ENCODE assay signal across 8 cellular contexts in the genomic region with DNA sequence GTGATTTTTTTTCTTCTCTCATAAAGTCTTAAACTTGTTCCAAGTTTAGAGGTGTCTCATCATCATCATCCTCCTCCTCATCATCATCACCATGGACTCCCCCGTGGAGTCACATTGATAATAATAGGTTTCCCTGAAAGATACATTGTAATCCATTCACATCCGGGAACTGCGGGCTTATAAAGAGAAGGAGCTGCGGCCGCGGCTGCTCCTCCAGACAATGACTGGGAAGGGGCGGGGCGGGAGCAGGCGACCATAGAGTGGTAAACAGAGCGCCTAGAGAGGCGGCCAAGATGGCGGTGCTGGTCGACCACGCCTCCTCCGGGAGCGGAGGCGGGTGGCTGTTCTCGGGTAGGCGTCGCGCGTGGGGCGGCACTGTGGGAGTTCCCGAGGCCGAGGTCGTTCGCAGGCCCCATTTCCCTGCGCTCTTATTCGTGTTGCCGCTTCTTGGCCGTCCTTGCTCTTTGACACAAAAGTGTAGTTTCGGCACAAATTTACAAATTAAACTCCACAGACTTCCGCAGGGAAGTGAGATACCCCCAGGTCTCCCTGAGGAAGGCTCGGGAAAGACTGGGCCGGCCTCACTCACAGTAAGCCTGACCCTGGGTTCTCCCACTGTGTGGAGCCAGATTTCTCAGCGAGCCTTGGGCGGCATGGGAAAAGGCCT. TPM values are rescaled to one million over a fixed set of nuclear protein-coding genes. Genes with fewer than 3 reads are reported as not detected.
DNase-seq lines count a peak whose midpoint lies in the region; ATAC-seq and TF ChIP-seq lines count a peak whose summit lies in the region.

No MANE protein-coding gene starts in this region.

- H3K9me3 ChIP-seq in HUES64 (ENCODE audit: insufficient read depth, low read depth, low read length) (no peaks in the 10 kb centered on the region), OCI-LY1 (ENCODE audit: low read length) (no peaks in the 10 kb centered on the region), esophagus muscularis mucosa (no peaks in the 10 kb centered on the region), mucosa of stomach (ENCODE audit: control insufficient read depth, low read length) (no peaks in the 10 kb centered on the region)

- no peaks in the 10 kb centered on the region for H3K9me3 Mint-ChIP-seq in activated T-cell treated with anti-CD3 and anti-CD28 coated beads, Interleukin-2, amount 50 U/mL, for 4 hours

- no peaks in the 10 kb centered on the region for H4K20me1 ChIP-seq in OCI-LY1 (ENCODE audit: insufficient read depth, low read length)

- no peak for TF ChIP-seq EP300 in esophagus muscularis mucosa (IDR thresholded peaks at IDR 0.05)

- no peaks in the 10 kb centered on the region for H3K36me3 Mint-ChIP-seq in activated T-cell treated with anti-CD3 and anti-CD28 coated beads, Interleukin-2, amount 50 U/mL, for 4 hours (ENCODE audit: insufficient read depth)

- H3K27me3 ChIP-seq in HUES64 (ENCODE audit: insufficient read depth, low read length) (no peaks in the 10 kb centered on the region), OCI-LY1 (ENCODE audit: insufficient read depth, low read length) (no peaks in the 10 kb centered on the region), esophagus muscularis mucosa (no peaks in the 10 kb centered on the region), mucosa of stomach (ENCODE audit: control insufficient read depth, insufficient read depth, low read length) (peaks cover 15% of the 10 kb centered on the region)

- H3K9ac ChIP-seq in HUES64 (ENCODE audit: low read depth, low read length) (peak overlapping the region; percentile 87), OCI-LY1 (ENCODE audit: low read length) (peak overlapping the region; percentile 78), mucosa of stomach (ENCODE audit: low read length) (peak overlapping the region; percentile 47)

- H3K4me2 ChIP-seq in OCI-LY1 (ENCODE audit: low read length) = peak overlapping the region; percentile 81

- ATAC-seq in GM21390 (IDR thresholded peaks at IDR 0.05; ENCODE audit: unreplicated experiment) = peak; percentile 90
- peak; percentile 72 to 77 for ATAC-seq in activated T-cell treated with anti-CD3 and anti-CD28 coated beads, Interleukin-2, amount 50 U/mL, for 4 hours

- DNase-seq in CMK (ENCODE audit: low read depth) (peak; percentile 81), esophagus muscularis mucosa (ENCODE audit: extremely low spot score) (peak; percentile 99)
- peak; percentile 64 for DNase-seq in activated T-cell treated with anti-CD3 and anti-CD28 coated beads, Interleukin-2, amount 50 U/mL, for 4 hours
- peak; percentile 42 to 58 for DNase-seq in stimulated activated CD8-positive, alpha-beta memory T cell treated with anti-CD3 and anti-CD28 coated beads, Interleukin-4, amount 100 ng/mL, for 4 hours (ENCODE audit: low read depth in 2 of 2, low spot score in 1 of 2)

- H3K4me1 ChIP-seq in HUES64 (ENCODE audit: insufficient read depth, low read length) (peaks cover 24% of the 10 kb centered on the region), OCI-LY1 (ENCODE audit: insufficient read depth, low read length, severe bottlenecking) (peaks cover 13% of the 10 kb centered on the region), esophagus muscularis mucosa (peaks cover 0 to 27% (median 24%) of the 10 kb centered on the region in 4 donors), mucosa of stomach (ENCODE audit: control insufficient read depth, insufficient read depth, low read length) (no peaks in the 10 kb centered on the region)

- H3K4me1 Mint-ChIP-seq in activated T-cell treated with anti-CD3 and anti-CD28 coated beads, Interleukin-2, amount 50 U/mL, for 4 hours (ENCODE audit: low read depth) = peaks cover 19% of the 10 kb centered on the region

- H3K9me2 ChIP-seq in OCI-LY1 (ENCODE audit: low read depth, low read length) = no peaks in the 10 kb centered on the region

- peak overlapping the region; percentile 69 for H3K4me3 Mint-ChIP-seq in activated T-cell treated with anti-CD3 and anti-CD28 coated beads, Interleukin-2, amount 50 U/mL, for 4 hours

- peaks cover 21% of the 10 kb centered on the region for H3K79me2 ChIP-seq in OCI-LY1 (ENCODE audit: insufficient read depth, low read length)

- TF ChIP-seq POLR2A in esophagus muscularis mucosa (IDR thresholded peaks at IDR 0.05; ENCODE audit: low read depth) = no peak

- intact Hi-C loops in esophagus muscularis mucosa (cut with DNase I) = loop anchor here (5.0 to 10.0 kb wide), 7 partner anchors 112 to 1063 kb away; a partner anchor contains a TSS

- peak overlapping the region; percentile 44 for H2AFZ ChIP-seq in OCI-LY1 (ENCODE audit: low read length)

- 5% methylated on average over 37 of the region's 37 CpGs for WGBS in HUES64
- WGBS in esophagus muscularis mucosa = 5% methylated on average over 18 of the region's 37 CpGs

- H3F3A ChIP-seq in OCI-LY1 (ENCODE audit: insufficient read depth, low read length) = no peaks in the 10 kb centered on the region; the same call in 1 of the 2 replicates

- H3K27me3 Mint-ChIP-seq in activated T-cell treated with anti-CD3 and anti-CD28 coated beads, Interleukin-2, amount 50 U/mL, for 4 hours (ENCODE audit: low read depth) = peaks cover 48% of the 10 kb centered on the region

- TF ChIP-seq CTCF in OCI-LY1 (IDR thresholded peaks at IDR 0.05; ENCODE audit: low read length) (no peak), esophagus muscularis mucosa (IDR thresholded peaks at IDR 0.05) (peak in 1 of 3 experiments; percentile 34)

- peaks cover 10% of the 10 kb centered on the region for H3K36me3 ChIP-seq in HUES64 (ENCODE audit: insufficient read depth, low read length)
- H3K36me3 ChIP-seq in OCI-LY1 (ENCODE audit: insufficient read depth, low read length) = peaks cover 11% of the 10 kb centered on the region
- H3K36me3 ChIP-seq in esophagus muscularis mucosa = no peaks in the 10 kb centered on the region
- H3K36me3 ChIP-seq in mucosa of stomach (ENCODE audit: control insufficient read depth, insufficient read depth, low read length) = no peaks in the 10 kb centered on the region

- H3K27ac ChIP-seq in HUES64 (ENCODE audit: low read depth, low read length) (peak overlapping the region; percentile 67), OCI-LY1 (ENCODE audit: low read depth, low read length, poor library complexity, severe bottlenecking) (peak overlapping the region; percentile 94), esophagus muscularis mucosa (replicated peaks in 1 of 4) (peak overlapping the region; percentile 86 to 91 (median 88))

- H3K4me3 ChIP-seq in HUES64 (ENCODE audit: low read length) (peak overlapping the region; percentile 75), OCI-LY1 (ENCODE audit: low read depth, low read length, poor library complexity, severe bottlenecking) (peak overlapping the region; percentile 75), esophagus muscularis mucosa (peak overlapping the region; percentile 69 to 83 (median 72)), mucosa of stomach (ENCODE audit: low read length) (peak overlapping the region; percentile 45)

RNA-seq across cellular contexts. Expression of a gene that starts 1.8 kb away (rescaled TPM):
- polyA plus RNA-seq in HUES64 (2013, experiment 1 of 2) = 46.3 TPM
- polyA plus RNA-seq in HUES64 (2013, experiment 2 of 2) = 50.8 TPM
- 1 to 10 TPM in 2 of 3 donors, under 1 TPM in 1; 0.91 to 2.6 (median 1.3) TPM for total RNA-seq in activated T-cell treated with anti-CD3 and anti-CD28 coated beads, Interleukin-2, amount 50 U/mL, for 4 hours
- 10 to 100 TPM; 58.0 to 84.3 (median 68.1) TPM for total RNA-seq in esophagus muscularis mucosa

Comparison
In these comparisons a context has a peak if more than half of its experiments do, and no peak if none do; other contexts are left out.
1. Peak in every context shown above with its lines: DNase-seq, ATAC-seq, H3K4me3 ChIP-seq and H3K27ac ChIP-seq.
2. RNA of a gene that starts 1.8 kb away (total RNA-seq): 58.0 to 84.3 TPM in esophagus muscularis mucosa; 0.91 to 2.6 TPM in activated T-cell treated with anti-CD3 and anti-CD28 coated beads, Interleukin-2, amount 50 U/mL, for 4 hours; every median in the first group is over 10 times any median in the second.